Comparison of ENCODE assay signal across 1 cellular context in the genomic region with DNA sequence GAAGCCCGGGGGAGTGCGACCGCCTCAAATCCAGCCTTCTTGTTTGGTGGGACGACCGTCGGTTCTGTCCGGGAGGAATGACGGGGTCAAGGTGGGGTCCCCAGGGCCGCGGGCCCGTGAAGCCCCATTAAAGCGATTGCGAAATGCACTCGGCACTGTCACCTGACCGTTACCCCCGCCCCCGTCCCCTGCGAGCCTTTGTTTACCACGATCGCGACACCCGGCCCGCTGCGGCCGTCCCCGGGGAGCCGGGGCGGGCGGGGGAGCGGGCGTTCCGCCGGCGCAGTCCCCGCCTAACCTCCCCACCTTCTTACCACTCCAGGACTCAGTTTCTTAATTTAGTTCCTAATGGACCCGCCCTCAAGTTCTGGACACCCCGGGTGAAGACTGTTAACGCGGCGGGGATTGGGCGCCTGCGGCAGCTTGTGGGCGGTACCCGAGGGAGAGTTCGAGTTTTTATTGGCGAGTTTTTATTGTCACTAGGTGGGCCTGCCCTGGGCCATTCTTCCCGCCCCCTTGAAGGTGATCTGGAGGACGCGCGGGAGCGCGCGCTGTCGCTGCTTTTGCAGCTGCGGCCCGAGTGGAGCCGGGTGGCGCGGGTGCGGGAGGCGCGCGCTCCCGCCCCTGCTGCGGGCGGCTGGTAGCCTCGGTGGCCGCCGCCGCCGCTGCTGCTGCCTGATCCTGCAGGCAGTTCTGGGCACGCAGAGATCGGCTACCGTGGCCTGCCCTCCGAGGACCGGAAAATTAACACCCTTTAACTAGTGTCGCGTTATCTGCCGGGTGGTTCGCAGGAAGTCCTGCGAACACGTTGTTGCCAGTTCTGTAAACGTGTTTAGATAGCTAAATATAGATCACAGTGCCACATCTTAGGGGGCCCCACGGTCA.
TF ChIP-seq lines count a peak whose summit lies in the region.

No MANE protein-coding gene starts in this region.

TF ChIP-seq in IMR-90, 13 proteins besides CTCF, POLR2A, EP300 and RAD21 (continued from another document):
- TF ChIP-seq ELK1 (IDR thresholded peaks at IDR 0.05; ENCODE audit: borderline replicate concordance, low read depth, low read length) (no peak), CHD1 (IDR thresholded peaks at IDR 0.05; ENCODE audit: low read depth, low read length) (no peak), MAZ (IDR thresholded peaks at IDR 0.05; ENCODE audit: borderline replicate concordance, low read depth, low read length) (peak; percentile 16; the same call in 1 of the 2 replicates), SMC3 (IDR thresholded peaks at IDR 0.05; ENCODE audit: low read depth, low read length) (no peak), USF2 (IDR thresholded peaks at IDR 0.05; ENCODE audit: low read depth, low read length) (peak; percentile 64), BHLHE40 (IDR thresholded peaks at IDR 0.05; ENCODE audit: low read depth, low read length) (peak; percentile 16; the same call in 1 of the 2 replicates), RFX5 (IDR thresholded peaks at IDR 0.05; ENCODE audit: low read depth, low read length) (no peak), RCOR1 (IDR thresholded peaks at IDR 0.05; ENCODE audit: insufficient replicate concordance, low read length) (peak; percentile 22)
